Comparison of ENCODE assay signal across 15 cellular contexts in genomic region chr9:1960696-1961095, GRCh38. TPM values are rescaled to one million over a fixed set of nuclear protein-coding genes. Genes with fewer than 3 reads are reported as not detected.
DNase-seq lines count a peak whose midpoint lies in the region; ATAC-seq and TF ChIP-seq lines count a peak whose summit lies in the region.
"Had no signal": no experiment of that assay in that cellular context is flagged by ENCODE, and none has a peak within 500 bp of the region (broad histone marks: within the 10 kb centered on the region; RNA-seq: fewer than 3 reads in every experiment).

No MANE protein-coding gene starts in this region.

- H3K27ac ChIP-seq in left ventricle myocardium inferior (replicated peaks): no peak overlapping the region
- no peak overlapping the region for H3K27ac ChIP-seq in ovary
- H3K27ac ChIP-seq: C4-2B had no signal

- ATAC-seq in Right ventricle myocardium inferior (peak; percentile 49), left lobe of liver (peak; percentile 26), GM19328 (IDR thresholded peaks at IDR 0.05; ENCODE audit: unreplicated experiment) (no peak)
- ATAC-seq: GM12878 had no signal

- TF ChIP-seq EP300 in ovary (IDR thresholded peaks at IDR 0.05): no peak

- peaks cover 28% of the 10 kb centered on the region for H3K4me1 ChIP-seq in left ventricle myocardium inferior
- no peaks in the 10 kb centered on the region for H3K4me1 ChIP-seq in ovary (ENCODE audit: insufficient read depth)

- intact Hi-C loops in Right ventricle myocardium inferior (cut with DNase I): no loop called here
- intact Hi-C loops in left ventricle myocardium inferior (cut with micrococcal nuclease): no loop called here
- intact Hi-C loops in ovary (cut with DNase I): no loop called here

- no peaks in the 10 kb centered on the region for H3K27me3 ChIP-seq in left ventricle myocardium inferior (ENCODE audit: low read depth)
- H3K27me3 ChIP-seq in ovary: no peaks in the 10 kb centered on the region

- DNase-seq in Right ventricle myocardium inferior (ENCODE audit: missing footprints) (peak; percentile 48), left ventricle myocardium inferior (no peak), DMS 273 (lab: John Stamatoyannopoulos, UW; ENCODE audit: unreplicated experiment) (peak; percentile 78), DMS 273 treated with DMSO at 0.1 percent for 48 hours (lab: John Stamatoyannopoulos, UW) (peak; percentile 83), left lobe of liver (ENCODE audit: low spot score) (no peak), ovary (no peak)
- DNase-seq: AML-193; CD4-positive, alpha-beta memory T cell; DMS53; DND-41; EL; H9 had no signal

- TF ChIP-seq POLR2A in ovary (IDR thresholded peaks at IDR 0.05): no peak

- no peaks in the 10 kb centered on the region for H3K9me3 ChIP-seq in left ventricle myocardium inferior (replicated peaks)
- no peaks in the 10 kb centered on the region for H3K9me3 ChIP-seq in ovary

- TF ChIP-seq CTCF in left ventricle myocardium inferior (IDR thresholded peaks at IDR 0.05; ENCODE audit: borderline replicate concordance) (no peak), ovary (IDR thresholded peaks at IDR 0.05) (no peak)

- no peaks in the 10 kb centered on the region for H3K36me3 ChIP-seq in left ventricle myocardium inferior
- no peaks in the 10 kb centered on the region for H3K36me3 ChIP-seq in ovary

- WGBS in ovary, 3 donors: 65 to 90% (median 78%) methylated on average over 3 of the region's 3 CpGs

- no peak overlapping the region for H3K4me3 ChIP-seq in left ventricle myocardium inferior
- H3K4me3 ChIP-seq in ovary: no peak overlapping the region
- H3K4me3 ChIP-seq: GM12878 had no signal

RNA-seq across cellular contexts. Expression of gene SMARCA2, which starts 54.5 kb away (rescaled TPM):
- 98.4 TPM for total RNA-seq in Right ventricle myocardium inferior
- total RNA-seq in left ventricle myocardium inferior: 98.0 TPM
- 91.3 TPM for total RNA-seq in left lobe of liver
- 100 to 1,000 TPM; 153 to 404 (median 199) TPM for total RNA-seq in ovary
- polyA plus RNA-seq in ovary: 100 to 1,000 TPM; 108 to 270 TPM

Comparison
In these comparisons a context has a peak if more than half of its experiments do, and no peak if none do; other contexts are left out.
1. DNase-seq: peak in Right ventricle myocardium inferior (single experiment), DMS 273 (single experiment) and DMS 273 treated with DMSO at 0.1 percent for 48 hours (single experiment); none in left ventricle myocardium inferior (single experiment), left lobe of liver (single experiment) and ovary (0 of 5).